ENCODE assay signal across 8 cellular contexts in genomic region chr22:29344137-29344536, GRCh38. TPM values are rescaled to one million over a fixed set of nuclear protein-coding genes. Genes with fewer than 3 reads are reported as not detected.
A peak's percentile ranks its signal among the peaks of the same experiment; 100 is the strongest.
DNase-seq lines count a peak whose midpoint lies in the region; ATAC-seq and TF ChIP-seq lines count a peak whose summit lies in the region.

No MANE protein-coding gene starts in this region.

- intact Hi-C loops in Right ventricle myocardium inferior (cut with DNase I): no loop called here
- intact Hi-C loops in cardiac septum (cut with DNase I): no loop called here

- H3K4me1 Mint-ChIP-seq in immature natural killer cell: no peaks in the 10 kb centered on the region

- H3K9me3 Mint-ChIP-seq in immature natural killer cell: no peaks in the 10 kb centered on the region

- no peak overlapping the region for H3K27ac Mint-ChIP-seq in immature natural killer cell

- H3K27ac ChIP-seq in VCaP: peak overlapping the region; percentile 87

- H3K27me3 Mint-ChIP-seq in immature natural killer cell (ENCODE audit: low read depth in 3 of 3): peaks cover 0 to 3% (median 0%) of the 10 kb centered on the region in 3 donors

- no peak for TF ChIP-seq CTCF in VCaP (conservative IDR thresholded peaks at IDR 0.05)

- no peak overlapping the region for H3K4me3 Mint-ChIP-seq in immature natural killer cell

- ATAC-seq in Right ventricle myocardium inferior: peak; percentile 77
- ATAC-seq in HG02763 (IDR thresholded peaks at IDR 0.05; ENCODE audit: unreplicated experiment): no peak
- no peak for ATAC-seq in HG03439 (IDR thresholded peaks at IDR 0.05; ENCODE audit: unreplicated experiment)

- peaks cover 19 to 49% (median 20%) of the 10 kb centered on the region in 3 donors for H3K36me3 Mint-ChIP-seq in immature natural killer cell

- DNase-seq in Right ventricle myocardium inferior (ENCODE audit: missing footprints) (peak; percentile 80), cardiac septum (ENCODE audit: low spot score) (no peak), hypothalamus (lab: John Stamatoyannopoulos, UW) (peak in 31 of 51 donors; percentile 13 to 77 (median 46)), immature natural killer cell (no peak)
- no peak for DNase-seq in activated naive CD4-positive, alpha-beta T cell treated with Interleukin-2 at 50 U/mL for 16 hours

RNA-seq across cellular contexts. Expression of gene RASL10A, which starts 28.6 kb away (rescaled TPM):
- 1.1 TPM for total RNA-seq in Right ventricle myocardium inferior
- 1.3 TPM for total RNA-seq in cardiac septum
- polyA plus RNA-seq in immature natural killer cell: not detected

RNA-seq across cellular contexts. Expression of gene GAS2L1, which starts 37.7 kb away (rescaled TPM):
- total RNA-seq in Right ventricle myocardium inferior (24.3 TPM), cardiac septum (13.0 TPM)
- 1 to 10 TPM in 1 of 3 donors, under 1 TPM in 1, not detected in 1; 0.26 to 1.2 TPM for polyA plus RNA-seq in immature natural killer cell

RNA-seq across cellular contexts. Expression of gene AP1B1, which starts 44.2 kb away (rescaled TPM):
- total RNA-seq in Right ventricle myocardium inferior (29.2 TPM), cardiac septum (28.0 TPM)
- 10 to 100 TPM; 11.8 to 32.4 (median 12.1) TPM for polyA plus RNA-seq in immature natural killer cell

Comparison
In these comparisons a context has a peak if more than half of its experiments do, and no peak if none do; other contexts are left out.
1. DNase-seq: peak in Right ventricle myocardium inferior (single experiment) and hypothalamus (31 of 51); none in cardiac septum (single experiment), immature natural killer cell (0 of 3) and activated naive CD4-positive, alpha-beta T cell treated with Interleukin-2 at 50 U/mL for 16 hours (single experiment).